9 cellular contexts compared by ENCODE assay signal in the genomic region with DNA sequence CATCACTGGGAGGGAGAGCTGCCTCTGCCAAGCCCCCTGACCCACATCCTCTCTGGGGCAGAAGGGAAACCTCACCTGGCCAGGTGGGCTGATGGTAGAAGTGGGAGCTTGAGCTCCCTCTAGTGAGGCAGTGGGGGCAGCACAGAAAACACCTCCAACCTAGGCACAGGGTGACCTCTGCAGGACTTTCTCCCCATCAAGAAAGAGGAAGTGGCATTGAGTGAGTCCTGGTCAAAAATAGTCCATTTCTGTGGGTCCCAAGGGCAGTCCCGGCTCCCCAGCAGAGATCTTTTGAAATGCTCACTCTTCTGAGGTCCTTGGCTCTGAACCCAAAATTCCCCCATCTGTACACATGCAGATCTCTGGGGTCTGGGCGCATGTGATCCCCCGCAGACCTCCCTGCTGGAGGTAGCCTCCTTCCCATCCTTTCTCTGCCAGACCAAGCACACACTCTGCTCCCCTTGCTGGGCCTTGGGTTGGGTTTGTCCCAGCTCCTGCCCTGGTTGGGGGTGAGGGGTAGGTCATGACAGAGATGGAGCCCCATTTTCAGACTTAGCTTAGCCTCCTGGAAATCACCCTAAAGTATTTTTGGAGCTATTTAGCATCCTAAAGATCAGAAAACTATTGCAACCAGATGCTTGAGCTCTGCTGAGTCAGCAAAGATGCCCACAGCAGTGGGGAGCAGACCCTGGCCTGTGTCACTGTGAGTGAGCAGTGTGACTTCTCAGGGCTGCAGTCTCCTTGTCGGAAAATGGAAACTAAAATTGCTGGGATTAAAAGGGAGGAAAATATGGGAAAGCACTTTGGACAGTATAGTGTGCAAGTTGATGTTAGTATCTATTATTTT. TPM values are rescaled to one million over a fixed set of nuclear protein-coding genes. Genes with fewer than 3 reads are reported as not detected.
A peak's percentile ranks its signal among the peaks of the same experiment; 100 is the strongest.
DNase-seq lines count a peak whose midpoint lies in the region; ATAC-seq, FAIRE-seq and TF ChIP-seq lines count a peak whose summit lies in the region.
"Had no signal": no experiment of that assay in that cellular context is flagged by ENCODE, and none has a peak within 500 bp of the region (broad histone marks: within the 10 kb centered on the region; RNA-seq: fewer than 3 reads in every experiment).

No MANE protein-coding gene starts in this region.

- RAD21 ChIA-PET in GM12878 (lab: Charles Lee; ENCODE audit: unreplicated experiment) = interaction anchor here (0.6 to 5.8 kb wide), 28 partner anchors 10 to 241 kb away, joined by 3 to 98 read pairs (median 4); partner anchors contain the start of genes KCNMB1 and LCP2

- H3K79me2 ChIP-seq in GM12878 (ENCODE audit: control insufficient read depth, insufficient read depth, low read length) = no peaks in the 10 kb centered on the region

- peak; percentile 68 for FAIRE-seq in GM12878 (lab: Jason Lieb, UNC)

- H3K27me3 Mint-ChIP-seq in T-helper 2 cell treated with Interferon-gamma antibody and Interleukin-4, amounts not matched to agents 5 μg/mL and 100 μg/mL, for 36 hours (ENCODE audit: low read depth) = peaks cover 3% of the 10 kb centered on the region

- no peak for TF ChIP-seq EP300 in GM12878 (IDR thresholded peaks at IDR 0.05; ENCODE audit: borderline replicate concordance in 1 of 2, control insufficient read depth in 1 of 2, low read depth in 2 of 2, low read length in 2 of 2)

- H3K4me3 ChIP-seq in GM12878 = no peak overlapping the region
- no peak overlapping the region for H3K4me3 ChIP-seq in psoas muscle
- H3K4me3 ChIP-seq in BE2C (ENCODE audit: low read depth, low read length) = no peak overlapping the region
- H3K4me3 ChIP-seq: skin epidermis had no signal

- BruUV-seq in GM12878 (replicated peaks; lab: Mats Ljungman, UMichigan) = no TSS peak

- no peak overlapping the region for H3K9ac ChIP-seq in GM12878 (ENCODE audit: control insufficient read depth, insufficient read depth, low read length)

- H3K9me3 ChIP-seq in GM12878 (replicated peaks; ENCODE audit: control insufficient read depth, insufficient read depth, low read length) = peaks cover 3% of the 10 kb centered on the region; the same call in 1 of the 3 replicates
- no peaks in the 10 kb centered on the region for H3K9me3 ChIP-seq in psoas muscle
- H3K9me3 ChIP-seq in BE2C = no peaks in the 10 kb centered on the region

- peak overlapping the region; percentile 22; the same call in 1 of the 2 replicates for H2AFZ ChIP-seq in GM12878 (ENCODE audit: control insufficient read depth, low read depth, low read length)

- no peaks in the 10 kb centered on the region for H3K9me3 Mint-ChIP-seq in T-helper 2 cell treated with Interferon-gamma antibody and Interleukin-4, amounts not matched to agents 5 μg/mL and 100 μg/mL, for 36 hours

- in situ Hi-C loops in GM12878 (cut with MboI) = loop anchor here (5.0 kb wide), 1 partner anchor 62 kb away; no protein-coding TSS in a partner anchor

- H3K36me3 ChIP-seq in GM12878 (ENCODE audit: control insufficient read depth in 2 of 2, insufficient read depth in 2 of 2, low read length in 1 of 2) (no peaks in the 10 kb centered on the region), psoas muscle (ENCODE audit: insufficient read depth in 1 of 2, low read depth in 1 of 2) (no peaks in the 10 kb centered on the region), BE2C (no peaks in the 10 kb centered on the region)

- SMC1A ChIA-PET in GM12878 (lab: Charles Lee; ENCODE audit: uncharacterized antibody, unreplicated experiment) = interaction anchor here (0.7 to 7.2 kb wide), 30 partner anchors 9 to 118 kb away, joined by 3 to 122 read pairs (median 6); partner anchors contain the start of genes KCNMB1 and LCP2

- H3K27ac ChIP-seq in GM12878 (ENCODE audit: control insufficient read depth, insufficient read depth) = no peak overlapping the region
- H3K27ac ChIP-seq in psoas muscle = no peak overlapping the region

- POLR2A ChIA-PET in GM12878 (lab: Charles Lee) = interaction anchor here (0.6 to 3.1 kb wide), 8 partner anchors 8 to 71 kb away, joined by 3 to 19 read pairs (median 4); no protein-coding TSS in a partner anchor

- no peak for TF ChIP-seq POLR2A in GM12878 (IDR thresholded peaks at IDR 0.05; ENCODE audit: low read depth, low read length)

- peak; percentile 52 for DNase-seq in T-helper 2 cell treated with Interferon-gamma antibody and Interleukin-4, amounts not matched to agents 5 μg/mL and 100 μg/mL, for 36 hours (ENCODE audit: low spot score)
- no peak for DNase-seq in GM12878 (ENCODE audit: low read depth, low spot score)
- no peak for DNase-seq in psoas muscle
- no peak for DNase-seq in NAMALWA (ENCODE audit: low spot score)
- DNase-seq in BE2C = no peak
- DNase-seq in NCI-H187 (lab: John Stamatoyannopoulos, UW) = no peak

- no peaks in the 10 kb centered on the region for H3K36me3 Mint-ChIP-seq in T-helper 2 cell treated with Interferon-gamma antibody and Interleukin-4, amounts not matched to agents 5 μg/mL and 100 μg/mL, for 36 hours (ENCODE audit: low read depth)

- H3K4me1 ChIP-seq in GM12878 (ENCODE audit: control insufficient read depth, insufficient read depth, low read length) = peaks cover 13% of the 10 kb centered on the region
- H3K4me1 ChIP-seq in psoas muscle = no peaks in the 10 kb centered on the region
- no peaks in the 10 kb centered on the region for H3K4me1 ChIP-seq in BE2C

- intact Hi-C loops in GM12878 (cut with micrococcal nuclease; ENCODE audit: unreplicated experiment) (loop anchor here (1.0 to 10.0 kb wide), 5 partner anchors 42 to 234 kb away; partner anchors contain the start of genes FOXI1 and LCP2), psoas muscle (cut with DNase I) (loop anchor here in 1 of 2 donors (5.0 kb wide), 1 partner anchor 72 kb away; no protein-coding TSS in a partner anchor)

- H3K4me3 Mint-ChIP-seq in T-helper 2 cell treated with Interferon-gamma antibody and Interleukin-4, amounts not matched to agents 5 μg/mL and 100 μg/mL, for 36 hours = no peak overlapping the region

- WGBS in GM12878 (ENCODE audit: insufficient coverage, insufficient replicate concordance, low lambda C conversion rate, missing lambda C conversion rate) = 40% methylated on average over 4 of the region's 4 CpGs
- 87 to 94% (median 93%) methylated on average over 4 of the region's 4 CpGs for WGBS in psoas muscle, 3 donors

- H4K20me1 ChIP-seq in GM12878 (ENCODE audit: control insufficient read depth, insufficient read depth) = no peaks in the 10 kb centered on the region

- peaks cover 35% of the 10 kb centered on the region for H3K4me1 Mint-ChIP-seq in T-helper 2 cell treated with Interferon-gamma antibody and Interleukin-4, amounts not matched to agents 5 μg/mL and 100 μg/mL, for 36 hours (ENCODE audit: low read depth)

- CTCF ChIA-PET in GM12878 (lab: Yijun Ruan, JAX) = interaction anchor here (0.6 to 7.4 kb wide), 38 partner anchors 8 to 292 kb away, joined by 3 to 189 read pairs (median 7); partner anchors contain the start of genes C5orf58, KCNMB1 and LCP2

- H3K27me3 ChIP-seq in GM12878 (replicated peaks in 1 of 2; ENCODE audit: control insufficient read depth in 2 of 2, insufficient read depth in 2 of 2, low read length in 1 of 2) = no peaks in the 10 kb centered on the region
- no peaks in the 10 kb centered on the region for H3K27me3 ChIP-seq in psoas muscle (ENCODE audit: insufficient read depth in 3 of 3, low read length in 2 of 3)
- H3K27me3 ChIP-seq in BE2C = peaks cover 7% of the 10 kb centered on the region; the same call in 1 of the 2 replicates

- TF ChIP-seq RAD21 in GM12878 (IDR thresholded peaks at IDR 0.05; ENCODE audit: insufficient read depth, low read depth, low read length) = peak; percentile 98

- no peak overlapping the region for H3K27ac Mint-ChIP-seq in T-helper 2 cell treated with Interferon-gamma antibody and Interleukin-4, amounts not matched to agents 5 μg/mL and 100 μg/mL, for 36 hours

- H3K4me2 ChIP-seq in GM12878 (ENCODE audit: control insufficient read depth, insufficient read depth) = peak overlapping the region; percentile 10; the same call in 1 of the 2 replicates

- TF ChIP-seq CTCF in GM12878 (IDR thresholded peaks at IDR 0.05 in 2 of 3, conservative IDR thresholded peaks at IDR 0.05 in 1 of 3; ENCODE audit: control insufficient read depth in 2 of 3, extremely low read depth in 1 of 3, insufficient read depth in 1 of 3, low read depth in 3 of 3, low read length in 3 of 3) (peak; percentile 95 to 100 (median 97); a peak in 5 of 6 replicates), psoas muscle (IDR thresholded peaks at IDR 0.05) (peak; percentile 24), BE2C (IDR thresholded peaks at IDR 0.05; ENCODE audit: low read depth, low read length) (no peak)

- ATAC-seq in GM19324 (IDR thresholded peaks at IDR 0.05; ENCODE audit: low FRiP score, unreplicated experiment) (peak; percentile 66), HG03135 (IDR thresholded peaks at IDR 0.05; ENCODE audit: unreplicated experiment) (peak; percentile 60), GM12878 (peak; percentile 95), psoas muscle (no peak)

RNA-seq across cellular contexts. Expression of gene LCP2, which starts 41.6 kb away (rescaled TPM):
- total RNA-seq in GM12878 (2013; cell fraction: nucleolus; rRNA removed) = 339 and 344 TPM in 2 replicates
- total RNA-seq in GM12878 (2014; rRNA removed) (17.8 and 19.2 TPM in 2 replicates), GM12878 (2014; rRNA removed; fragmentation: Illumina TruSeq; extraction: Trizol) (23.5 and 23.9 TPM in 2 replicates), GM12878 (2021) (38.5 and 40.0 TPM in 2 replicates), psoas muscle (1 to 10 TPM; 4.2 to 6.0 (median 4.8) TPM)
- polyA plus RNA-seq in GM12878 (2011; ENCODE audit: low read depth) = 13.4 TPM
- polyA plus RNA-seq in GM12878 (2011; rRNA removed) (45.5 and 46.7 TPM in 2 replicates), GM12878 (2014; fragmentation: Illumina TruSeq; extraction: Trizol) (48.7 and 50.5 TPM in 2 replicates), GM12878 (2014; fragmentation: Nextera tagmentation; extraction: Ambion mirVana) (1 to 10 TPM; 8.0 to 8.5 TPM), GM12878 (2014; rRNA removed) (24.4 and 25.7 TPM in 2 replicates), GM12878 (2016; fragmentation: Nextera tagmentation; extraction: Ambion mirVana) (10 to 100 TPM; 12.7 to 15.3 TPM), psoas muscle (1 to 10 TPM in 2 of 3 donors, under 1 TPM in 1; 0.76 to 1.8 (median 1.2) TPM)
- 30.5 and 30.9 TPM in 2 replicates for polyA plus RNA-seq in GM12878 (2011; cell fraction: cytosol; rRNA removed)
- 121 and 152 TPM in 2 replicates for polyA plus RNA-seq in GM12878 (2011; cell fraction: nucleus; rRNA removed)
- polyA plus RNA-seq in GM12878 (2012) = 20.3 and 26.2 TPM in 2 replicates
- polyA minus RNA-seq in GM12878 (2011; rRNA and poly(A)+ RNA removed) = 69.6 and 94.1 TPM in 2 replicates
- polyA minus RNA-seq in GM12878 (2011; cell fraction: cytosol; rRNA and poly(A)+ RNA removed) = 8.2 and 16.8 TPM in 2 replicates
- 149 and 176 TPM in 2 replicates for polyA minus RNA-seq in GM12878 (2011; cell fraction: nucleus; rRNA and poly(A)+ RNA removed)
- not detected for polyA plus RNA-seq in BE2C (2012; ENCODE audit: insufficient read depth, insufficient read length, low read depth)

RNA-seq across cellular contexts. Expression of gene KCNMB1, which starts 50.0 kb away (rescaled TPM):
- 3.4 and 4.6 TPM in 2 replicates for total RNA-seq in GM12878 (2013; cell fraction: nucleolus; rRNA removed)
- total RNA-seq in GM12878 (2014; rRNA removed) (1.9 and 2.5 TPM in 2 replicates), GM12878 (2014; rRNA removed; fragmentation: Illumina TruSeq; extraction: Trizol) (1.6 and 1.9 TPM in 2 replicates), GM12878 (2021) (3.5 and 3.8 TPM in 2 replicates), psoas muscle (under 1 TPM; 0.12 to 0.38 (median 0.24) TPM)
- polyA plus RNA-seq in GM12878 (2011; ENCODE audit: low read depth) = 0.73 TPM
- polyA plus RNA-seq in GM12878 (2011; rRNA removed) (1.2 TPM in 2 replicates), GM12878 (2014; fragmentation: Illumina TruSeq; extraction: Trizol) (1.9 and 3.6 TPM in 2 replicates), GM12878 (2014; fragmentation: Nextera tagmentation; extraction: Ambion mirVana) (1 to 10 TPM; 2.3 to 2.8 TPM), GM12878 (2014; rRNA removed) (2.7 and 2.9 TPM in 2 replicates), GM12878 (2016; fragmentation: Nextera tagmentation; extraction: Ambion mirVana) (1 to 10 TPM; 2.5 to 3.4 TPM), psoas muscle (under 1 TPM; 0.23 to 0.42 (median 0.25) TPM)
- polyA plus RNA-seq in GM12878 (2011; cell fraction: cytosol; rRNA removed) = 1.8 TPM in 2 replicates
- polyA plus RNA-seq in GM12878 (2011; cell fraction: nucleus; rRNA removed) = 6.1 TPM in 2 replicates
- 0.87 and 1.7 TPM in 2 replicates for polyA plus RNA-seq in GM12878 (2012)
- polyA minus RNA-seq in GM12878 (2011; rRNA and poly(A)+ RNA removed) = 3.5 and 3.7 TPM in 2 replicates
- 0.31 and 0.40 TPM in 2 replicates for polyA minus RNA-seq in GM12878 (2011; cell fraction: cytosol; rRNA and poly(A)+ RNA removed)
- 1.2 and 3.2 TPM in 2 replicates for polyA minus RNA-seq in GM12878 (2011; cell fraction: nucleus; rRNA and poly(A)+ RNA removed)
- not detected for polyA plus RNA-seq in BE2C (2012; ENCODE audit: insufficient read depth, insufficient read length, low read depth)

Comparison
In these comparisons a context has a peak if more than half of its experiments do, and no peak if none do; other contexts are left out.
1. ATAC-seq: peak in GM19324 (single experiment), HG03135 (single experiment) and GM12878 (single experiment); none in psoas muscle (0 of 4).